10 cellular contexts compared by ENCODE assay signal in genomic region chr3:128805771-128806170, GRCh38.
DNase-seq lines count a peak whose midpoint lies in the region; ATAC-seq and TF ChIP-seq lines count a peak whose summit lies in the region.
"Had no signal": no experiment of that assay in that cellular context is flagged by ENCODE, and none has a peak within 500 bp of the region (broad histone marks: within the 10 kb centered on the region; RNA-seq: fewer than 3 reads in every experiment).

No MANE protein-coding gene starts in this region.

- H3K27me3 ChIP-seq in cardiac muscle cell = no peaks in the 10 kb centered on the region

- TF ChIP-seq CTCF in cardiac muscle cell (IDR thresholded peaks at IDR 0.05; ENCODE audit: low read depth, low read length) (no peak), fibroblast of mammary gland (conservative IDR thresholded peaks at IDR 0.05; ENCODE audit: control insufficient read depth, insufficient read depth, low read depth, low read length) (no peak), type B pancreatic cell (conservative IDR thresholded peaks at IDR 0.05) (no peak)

- H3K36me3 Mint-ChIP-seq in type B pancreatic cell = peaks cover 11% of the 10 kb centered on the region

- intact Hi-C loops in Right ventricle myocardium superior (cut with DNase I) = no loop called here

- H3K4me3 ChIP-seq in cardiac muscle cell (no peak overlapping the region), fibroblast of mammary gland (ENCODE audit: control insufficient read depth, low read depth, low read length) (no peak overlapping the region)

- H3K9me3 Mint-ChIP-seq in type B pancreatic cell = no peaks in the 10 kb centered on the region
- H3K9me3 Mint-ChIP-seq: WTC11 had no signal

- peaks cover 8% of the 10 kb centered on the region for H3K4me1 Mint-ChIP-seq in type B pancreatic cell (ENCODE audit: unreplicated experiment)

- DNase-seq in cardiac muscle cell (ENCODE audit: low read depth in 1 of 2, low spot score in 1 of 2) (no peak), Right ventricle myocardium superior (no peak), SW480 (ENCODE audit: low spot score) (peak; percentile 32), fibroblast of mammary gland (ENCODE audit: low read depth) (peak; percentile 61), type B pancreatic cell (ENCODE audit: extremely low spot score, unreplicated experiment) (no peak), NCI-H1048 (lab: John Stamatoyannopoulos, UW) (no peak)
- DNase-seq: stimulated activated CD4-positive, alpha-beta T cell treated with anti-CD3 and anti-CD28 coated beads, Interleukin-2, amount 100 ng/mL, for 48 hours had no signal

- H3K4me3 Mint-ChIP-seq in type B pancreatic cell = no peak overlapping the region
- H3K4me3 Mint-ChIP-seq: WTC11 had no signal

- ATAC-seq in Right ventricle myocardium superior (ENCODE audit: poor library complexity) (no peak), GM18858 (IDR thresholded peaks at IDR 0.05; ENCODE audit: unreplicated experiment) (no peak), GM19324 (IDR thresholded peaks at IDR 0.05; ENCODE audit: low FRiP score, unreplicated experiment) (no peak)
- ATAC-seq: WTC11 had no signal

- peak overlapping the region; percentile 69 for H3K27ac ChIP-seq in cardiac muscle cell

- peaks cover 9% of the 10 kb centered on the region for H3K36me3 ChIP-seq in cardiac muscle cell

- no peaks in the 10 kb centered on the region for H3K9me3 ChIP-seq in cardiac muscle cell (ENCODE audit: low read depth)

- H3K27me3 Mint-ChIP-seq in type B pancreatic cell = no peaks in the 10 kb centered on the region

- H3K4me1 ChIP-seq in cardiac muscle cell (ENCODE audit: low read depth) = peaks cover 41% of the 10 kb centered on the region

- peak overlapping the region; percentile 39 for H3K27ac Mint-ChIP-seq in type B pancreatic cell

Comparison
In these comparisons a context has a peak if more than half of its experiments do, and no peak if none do; other contexts are left out.
1. DNase-seq: peak in SW480 (single experiment) and fibroblast of mammary gland (single experiment); none in cardiac muscle cell (0 of 2), Right ventricle myocardium superior (single experiment), type B pancreatic cell (single experiment) and NCI-H1048 (single experiment).